Comparison of ENCODE assay signal across 7 cellular contexts in the genomic region with DNA sequence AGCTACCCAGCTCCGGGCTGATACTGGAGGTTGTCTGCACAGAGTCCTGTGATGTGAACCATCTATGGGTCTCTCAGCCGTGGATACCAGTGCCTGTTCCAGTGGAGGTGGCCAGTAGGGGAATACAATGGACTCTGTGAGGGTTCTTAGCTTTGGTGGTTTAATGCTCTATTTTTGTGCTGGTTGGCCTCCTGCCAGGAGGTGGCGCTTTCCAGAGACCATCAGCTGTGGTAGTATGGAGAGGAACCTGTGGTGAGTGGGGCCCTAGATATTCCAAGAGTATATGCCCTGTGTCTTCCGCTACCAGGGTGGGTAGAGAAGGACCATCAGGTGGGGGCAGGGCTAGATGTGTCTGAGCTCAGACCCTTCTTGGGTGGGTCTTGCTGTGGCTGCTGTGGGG.
DNase-seq lines count a peak whose midpoint lies in the region; ATAC-seq and TF ChIP-seq lines count a peak whose summit lies in the region.
"Not testable (repeated sequence)": the region's sequence is repeated elsewhere in the genome, so short reads cannot be mapped to it uniquely, and the experiment has no call there.

No MANE protein-coding gene starts in this region.

- not testable (repeated sequence) for H3K36me3 Mint-ChIP-seq in H9 (ENCODE audit: insufficient read depth in 1 of 3, low read depth in 3 of 3); activated CD8-positive, alpha-beta T cell treated with anti-CD3 and anti-CD28 coated beads for 36 hours (ENCODE audit: low read depth)

- not testable (repeated sequence) for H3K9me3 ChIP-seq in H9 (ENCODE audit: control insufficient read depth, low read depth, low read length); PC-3 (ENCODE audit: low read length)

- not testable (repeated sequence) for H3K4me2 ChIP-seq in H9 (ENCODE audit: insufficient read depth, insufficient read length, low read length); PC-3 (ENCODE audit: low read length)

- H2BK20ac ChIP-seq in H9 (ENCODE audit: low read depth, low read length, poor library complexity, severe bottlenecking): not testable (repeated sequence)

- not testable (repeated sequence) for H3K56ac ChIP-seq in H9 (ENCODE audit: insufficient read length, low read depth, low read length)

- H3K4me3 Mint-ChIP-seq in H9; activated CD8-positive, alpha-beta T cell treated with anti-CD3 and anti-CD28 coated beads for 36 hours: not testable (repeated sequence)

- not testable (repeated sequence) for H2BK15ac ChIP-seq in H9 (ENCODE audit: low read depth, low read length)

- not testable (repeated sequence) for H3F3A ChIP-seq in PC-3 (ENCODE audit: low read length, unreplicated experiment)

- H3K27ac Mint-ChIP-seq in H9: 0 out of 7 replicates have a peak overlapping the region, but pooled peaks of 1 of the 3 experiments have one; percentile 15
- H3K27ac Mint-ChIP-seq in activated CD8-positive, alpha-beta T cell treated with anti-CD3 and anti-CD28 coated beads for 36 hours: not testable (repeated sequence)

- not testable (repeated sequence) for H3K36me3 ChIP-seq in PC-3 (ENCODE audit: low read depth, low read length)

- intact Hi-C loops in PC-3 (cut with micrococcal nuclease); activated CD8-positive, alpha-beta T cell treated with anti-CD3 and anti-CD28 coated beads for 36 hours (cut with micrococcal nuclease); left ventricle myocardium superior (cut with micrococcal nuclease): not testable (repeated sequence)

- H4K8ac ChIP-seq in H9 (replicated peaks; ENCODE audit: insufficient read length, low read depth, low read length): not testable (repeated sequence)

- WGBS in H9 (ENCODE audit: extremely low coverage, insufficient read length, low lambda C conversion rate): no CpG with 5 or more reads among the region's 4 CpGs

- TF ChIP-seq CTCF in 22Rv1 (IDR thresholded peaks at IDR 0.05) (0 out of 2 replicates have a peak, but pooled peaks have one; percentile 14), GM12864 (IDR thresholded peaks at IDR 0.05; ENCODE audit: low read depth, low read length, missing control alignments) (peak; percentile 29), H9 (conservative IDR thresholded peaks at IDR 0.05) (peak; percentile 44; the same call in 2 of the 3 replicates), PC-3 (conservative IDR thresholded peaks at IDR 0.05; ENCODE audit: low read depth, low read length) (0 out of 2 replicates have a peak, but pooled peaks have one; percentile 12)
- not testable (repeated sequence) for TF ChIP-seq CTCF in activated CD8-positive, alpha-beta T cell treated with anti-CD3 and anti-CD28 coated beads for 36 hours (IDR thresholded peaks at IDR 0.05)

- not testable (repeated sequence) for H3K4me1 ChIP-seq in H9 (ENCODE audit: insufficient read depth, low read length); PC-3 (ENCODE audit: insufficient read depth, low read length)

- not testable (repeated sequence) for H3K4ac ChIP-seq in H9 (ENCODE audit: low read depth, low read length)

- H4K20me1 ChIP-seq in H9 (ENCODE audit: control insufficient read depth, insufficient read depth, insufficient read length); PC-3 (ENCODE audit: low read length): not testable (repeated sequence)

- H3K9me2 ChIP-seq in PC-3 (replicated peaks; ENCODE audit: low read length): not testable (repeated sequence)

- not testable (repeated sequence) for H3K14ac ChIP-seq in H9 (ENCODE audit: insufficient read depth, low read length)

- H3K79me1 ChIP-seq in H9 (ENCODE audit: insufficient read depth, low read depth, low read length, poor library complexity, severe bottlenecking): not testable (repeated sequence)

- not testable (repeated sequence) for H3K27ac ChIP-seq in 22Rv1; H9 (ENCODE audit: insufficient read length, low read depth, low read length); PC-3 (ENCODE audit: low read length)

- DNase-seq in GM12864 (ENCODE audit: low read depth); H9; PC-3: not testable (repeated sequence)
- DNase-seq in MV-4-11 (lab: John Stamatoyannopoulos, UW) (peak; percentile 15), left ventricle myocardium superior (peak; percentile 10)
- peak; percentile 2 for DNase-seq in activated CD8-positive, alpha-beta T cell treated with anti-CD3 and anti-CD28 coated beads for 36 hours

- not testable (repeated sequence) for H3K23me2 ChIP-seq in H9 (ENCODE audit: insufficient read length, low read depth, low read length, poor library complexity, severe bottlenecking)

- not testable (repeated sequence) for ATAC-seq in PC-3; activated CD8-positive, alpha-beta T cell treated with anti-CD3 and anti-CD28 coated beads for 36 hours; left ventricle myocardium superior

- H2BK120ac ChIP-seq in H9 (ENCODE audit: low read depth, low read length, poor library complexity, severe bottlenecking): not testable (repeated sequence)

- H2BK12ac ChIP-seq in H9 (ENCODE audit: insufficient read length, low read depth, low read length): not testable (repeated sequence)

- H3K4me1 Mint-ChIP-seq in H9; activated CD8-positive, alpha-beta T cell treated with anti-CD3 and anti-CD28 coated beads for 36 hours (ENCODE audit: low read depth): not testable (repeated sequence)

- H3K23ac ChIP-seq in H9 (ENCODE audit: insufficient read length, low read depth, low read length): not testable (repeated sequence)

- not testable (repeated sequence) for H3K27me3 Mint-ChIP-seq in H9 (ENCODE audit: low read depth); activated CD8-positive, alpha-beta T cell treated with anti-CD3 and anti-CD28 coated beads for 36 hours

- not testable (repeated sequence) for H3K79me2 ChIP-seq in H9 (ENCODE audit: insufficient read depth, low read length); PC-3 (ENCODE audit: low read length)

- not testable (repeated sequence) for H3K9ac ChIP-seq in H9 (ENCODE audit: extremely low read depth, insufficient read length, low read length); PC-3 (ENCODE audit: low read length)

- CTCF ChIA-PET in PC-3 (lab: Charles Lee); activated CD8-positive, alpha-beta T cell treated with anti-CD3 and anti-CD28 coated beads for 36 hours (lab: Charles Lee): not testable (repeated sequence)

- H4K5ac ChIP-seq in H9 (ENCODE audit: insufficient read length, low read depth, low read length): not testable (repeated sequence)

- not testable (repeated sequence) for H4K91ac ChIP-seq in H9 (ENCODE audit: insufficient read length, low read depth, low read length)

- H3T11ph ChIP-seq in H9 (ENCODE audit: low read length): not testable (repeated sequence)

- H3K27me3 ChIP-seq in H9 (ENCODE audit: insufficient read depth, low read length); PC-3 (ENCODE audit: low read length): not testable (repeated sequence)

- BruUV-seq in PC-3 (replicated peaks; lab: Mats Ljungman, UMichigan): not testable (repeated sequence)

- not testable (repeated sequence) for H3K9me3 Mint-ChIP-seq in H9; activated CD8-positive, alpha-beta T cell treated with anti-CD3 and anti-CD28 coated beads for 36 hours

- not testable (repeated sequence) for H2AFZ ChIP-seq in H9 (ENCODE audit: low read length); PC-3 (ENCODE audit: low read length)

- H3K18ac ChIP-seq in H9 (ENCODE audit: insufficient read length, low read depth, low read length): not testable (repeated sequence)

- not testable (repeated sequence) for H3K4me3 ChIP-seq in GM12864 (ENCODE audit: low read depth, low read length); PC-3 (ENCODE audit: low read length)

- H2BK5ac ChIP-seq in H9 (ENCODE audit: insufficient read length, low read length): not testable (repeated sequence)

- POLR2A ChIA-PET in PC-3 (lab: Charles Lee; ENCODE audit: unreplicated experiment); activated CD8-positive, alpha-beta T cell treated with anti-CD3 and anti-CD28 coated beads for 36 hours (lab: Charles Lee): not testable (repeated sequence)

- H2AK5ac ChIP-seq in H9 (ENCODE audit: insufficient read length, low read length): not testable (repeated sequence)
